Comparison of ENCODE assay signal across 8 cellular contexts in genomic region chr11:86938900-86939880, GRCh38. TPM values are rescaled to one million over a fixed set of nuclear protein-coding genes. Genes with fewer than 3 reads are reported as not detected.
DNase-seq lines count a peak whose midpoint lies in the region; ATAC-seq, FAIRE-seq and TF ChIP-seq lines count a peak whose summit lies in the region.

No MANE protein-coding gene starts in this region.

- ATAC-seq in activated CD4-positive, alpha-beta T cell treated with anti-CD3 and anti-CD28 coated beads for 36 hours: peak; percentile 42
- ATAC-seq in HG03039 (IDR thresholded peaks at IDR 0.05; ENCODE audit: unreplicated experiment) (peak; percentile 70), K562 (peak; percentile 59), aorta (ENCODE audit: low FRiP score) (peak; percentile 69)

- no peak overlapping the region for H3K27ac Mint-ChIP-seq in activated CD4-positive, alpha-beta T cell treated with anti-CD3 and anti-CD28 coated beads for 36 hours

- no peak for DNase-seq in activated CD4-positive, alpha-beta T cell treated with anti-CD3 and anti-CD28 coated beads for 36 hours
- no peak for DNase-seq in activated CD4-positive, alpha-beta T cell treated with anti-CD3 and anti-CD28 coated beads, Interleukin-2, amount 50 U/mL, for 4 hours
- peak; percentile 43 for DNase-seq in NCI-H446 treated with DMSO at 0.1 percent for 48 hours (lab: John Stamatoyannopoulos, UW)
- peak; percentile 38 to 81 (median 46) for DNase-seq in K562 (ENCODE audit: extremely low read depth in 1 of 4, low spot score in 3 of 4)
- no peak for DNase-seq in aorta
- no peak for DNase-seq in stimulated activated CD8-positive, alpha-beta memory T cell treated with anti-CD3 and anti-CD28 coated beads, Interleukin-4, amount 100 ng/mL, for 48 hours

- H3K36me3 Mint-ChIP-seq in activated CD4-positive, alpha-beta T cell treated with anti-CD3 and anti-CD28 coated beads for 36 hours (ENCODE audit: low read depth): no peaks in the 10 kb centered on the region

- H3K27ac ChIP-seq in K562 (ENCODE audit: extremely low read depth, low read depth, low read length) (peak overlapping the region; percentile 75), liver (ENCODE audit: low read depth in 1 of 2, low read length in 2 of 2) (peak overlapping the region; percentile 90 to 91), aorta (ENCODE audit: low read depth in 1 of 2, low read length in 2 of 2) (peak overlapping the region in 1 of 2 donors; percentile 95)

- in situ Hi-C loops in K562 (cut with MboI): loop anchor here (10.0 kb wide), 1 partner anchor 486 kb away; no protein-coding TSS in a partner anchor

- no peak for TF ChIP-seq EP300 in K562 (IDR thresholded peaks at IDR 0.05; ENCODE audit: low read length)

- peaks cover 18 to 53% of the 10 kb centered on the region in 2 experiments for H3K4me1 ChIP-seq in K562 (replicated peaks in 1 of 2; ENCODE audit: control insufficient read depth in 2 of 2, insufficient read depth in 2 of 2, low read length in 2 of 2)
- H3K4me1 ChIP-seq in liver (ENCODE audit: control insufficient read depth in 4 of 4, insufficient read depth in 4 of 4, low read length in 3 of 4): peaks cover 9 to 31% (median 26%) of the 10 kb centered on the region in 4 donors
- peaks cover 9 to 17% of the 10 kb centered on the region in 2 donors for H3K4me1 ChIP-seq in aorta (ENCODE audit: control insufficient read depth in 1 of 2, insufficient read depth in 2 of 2, low read length in 2 of 2)

- H3K4me2 ChIP-seq in K562 (ENCODE audit: insufficient read depth, low read length): peak overlapping the region; percentile 85

- no peaks in the 10 kb centered on the region for H3K4me1 Mint-ChIP-seq in activated CD4-positive, alpha-beta T cell treated with anti-CD3 and anti-CD28 coated beads for 36 hours

- CTCF ChIA-PET in activated CD4-positive, alpha-beta T cell treated with anti-CD3 and anti-CD28 coated beads for 36 hours (lab: Charles Lee): interaction anchor here (0.6 to 3.4 kb wide), 34 partner anchors 8 to 1080 kb away, joined by 3 to 34 read pairs (median 4); partner anchors contain the start of gene FZD4
- CTCF ChIA-PET in K562 (lab: Yijun Ruan, JAX; ENCODE audit: low intra/inter-chr PET ratio): interaction anchor here (0.8 to 2.1 kb wide), 6 partner anchors 40 to 483 kb away, joined by 3 to 9 read pairs (median 4); no protein-coding TSS in a partner anchor

- TF ChIP-seq RAD21 in K562 (CRISPR knock-in tag; conservative IDR thresholded peaks at IDR 0.05 in 1 of 2, IDR thresholded peaks at IDR 0.05 in 1 of 2): peak; percentile 70 to 82
- TF ChIP-seq RAD21 in liver (IDR thresholded peaks at IDR 0.05): peak; percentile 80 to 83

- intact Hi-C loops in activated CD4-positive, alpha-beta T cell treated with anti-CD3 and anti-CD28 coated beads for 36 hours (cut with DNase I, micrococcal nuclease): loop anchor here (1.0 to 5.0 kb wide), 3 partner anchors 351 to 482 kb away; no protein-coding TSS in a partner anchor
- intact Hi-C loops in K562 (cut with micrococcal nuclease): loop anchor here (1.0 to 5.0 kb wide), 6 partner anchors 43 to 482 kb away; partner anchors contain the start of gene TMEM135
- intact Hi-C loops in aorta (cut with DNase I): loop anchor here (1.0 to 5.0 kb wide), 3 partner anchors 342 to 483 kb away; no protein-coding TSS in a partner anchor

- POLR2A ChIA-PET in activated CD4-positive, alpha-beta T cell treated with anti-CD3 and anti-CD28 coated beads for 36 hours (lab: Charles Lee): no interaction called here
- POLR2A ChIA-PET in K562 (lab: Yijun Ruan, JAX): interaction anchor here (0.6 to 2.7 kb wide), 8 partner anchors 8 to 426 kb away, joined by 3 to 15 read pairs (median 3); partner anchors contain the start of gene FZD4

- no peaks in the 10 kb centered on the region for H3K9me3 ChIP-seq in K562 (replicated peaks; ENCODE audit: control insufficient read depth, insufficient read depth, low read depth, low read length)
- no peaks in the 10 kb centered on the region for H3K9me3 ChIP-seq in liver (ENCODE audit: control insufficient read depth in 4 of 4, low read length in 3 of 4)
- H3K9me3 ChIP-seq in aorta (ENCODE audit: control insufficient read depth, low read length): no peaks in the 10 kb centered on the region

- peaks cover 5% of the 10 kb centered on the region for H3K27me3 Mint-ChIP-seq in activated CD4-positive, alpha-beta T cell treated with anti-CD3 and anti-CD28 coated beads for 36 hours

- 2% methylated on average over 4 of the region's 4 CpGs for WGBS in K562 (ENCODE audit: insufficient coverage, low coverage, missing lambda C conversion rate)
- 13% methylated on average over 4 of the region's 4 CpGs for WGBS in liver
- WGBS in aorta, 2 donors: 5 to 10% methylated on average over 4 of the region's 4 CpGs

- no peaks in the 10 kb centered on the region for H3K9me3 Mint-ChIP-seq in activated CD4-positive, alpha-beta T cell treated with anti-CD3 and anti-CD28 coated beads for 36 hours (ENCODE audit: low read depth)

- H3K4me3 Mint-ChIP-seq in activated CD4-positive, alpha-beta T cell treated with anti-CD3 and anti-CD28 coated beads for 36 hours: no peak overlapping the region

- no peak overlapping the region for H3K4me3 ChIP-seq in K562
- H3K4me3 ChIP-seq in liver (ENCODE audit: low read depth in 1 of 3, low read length in 3 of 3): no peak overlapping the region
- H3K4me3 ChIP-seq in aorta (ENCODE audit: low read length in 2 of 2): no peak overlapping the region

- no peak for TF ChIP-seq POLR2A in K562 (conservative IDR thresholded peaks at IDR 0.05)

- H3K79me2 ChIP-seq in K562 (ENCODE audit: control insufficient read depth, insufficient read depth, low read length): peaks cover 9% of the 10 kb centered on the region; the same call in 1 of the 3 replicates

- TF ChIP-seq CTCF in K562 (IDR thresholded peaks at IDR 0.05 in 2 of 3, conservative IDR thresholded peaks at IDR 0.05 in 1 of 3; ENCODE audit: insufficient read depth in 2 of 3, low read depth in 1 of 3, low read length in 3 of 3) (peak; percentile 40 to 79 (median 67); a peak in 5 of 6 replicates), liver (IDR thresholded peaks at IDR 0.05; ENCODE audit: low read depth, low read length, missing input control) (peak; percentile 82)

- H3K27me3 ChIP-seq in K562 (ENCODE audit: control insufficient read depth in 2 of 2, insufficient read depth in 2 of 2, low read length in 2 of 2) (no peaks in the 10 kb centered on the region), liver (ENCODE audit: control insufficient read depth in 4 of 4, insufficient read depth in 4 of 4, low read length in 3 of 4) (no peaks in the 10 kb centered on the region), aorta (ENCODE audit: control insufficient read depth in 1 of 2, insufficient read depth in 2 of 2, low read length in 1 of 2) (no peaks in the 10 kb centered on the region)

- peak; percentile 15 for FAIRE-seq in K562 (lab: Jason Lieb, UNC)

- H3K36me3 ChIP-seq in K562 (ENCODE audit: control insufficient read depth, insufficient read depth, low read length): no peaks in the 10 kb centered on the region
- H3K36me3 ChIP-seq in liver (ENCODE audit: control insufficient read depth in 4 of 4, insufficient read depth in 3 of 4, low read depth in 1 of 4, low read length in 3 of 4): no peaks in the 10 kb centered on the region
- peaks cover 0 to 2% of the 10 kb centered on the region in 2 donors for H3K36me3 ChIP-seq in aorta (ENCODE audit: control insufficient read depth in 1 of 2, insufficient read depth in 2 of 2, low read length in 1 of 2)

- H3K9me1 ChIP-seq in K562 (ENCODE audit: control insufficient read depth, insufficient read depth, low read length): no peaks in the 10 kb centered on the region

- H3K9ac ChIP-seq in K562 (ENCODE audit: insufficient read depth in 1 of 2, low read depth in 2 of 2, low read length in 2 of 2) (peak overlapping the region in 1 of 2 experiments; percentile 63; a peak in 2 of 4 replicates), liver (ENCODE audit: low read depth in 1 of 2, low read length in 2 of 2) (peak overlapping the region; percentile 45 to 75)

- peak overlapping the region; percentile 94 for H2AFZ ChIP-seq in K562 (ENCODE audit: low read depth, low read length)

- H4K20me1 ChIP-seq in K562 (replicated peaks; ENCODE audit: control insufficient read depth, insufficient read depth, low read length): no peaks in the 10 kb centered on the region

- no TSS peak for BruUV-seq in K562 (replicated peaks; lab: Mats Ljungman, UMichigan)

TF ChIP-seq in K562, 482 proteins besides CTCF, POLR2A, EP300 and RAD21 (continues in another document):
- no peak for TF ChIP-seq TAF1 (IDR thresholded peaks at IDR 0.05; ENCODE audit: control insufficient read depth, extremely low read depth, insufficient read depth, low read length, severe bottlenecking)
- no peak for TF ChIP-seq SAFB (IDR thresholded peaks at IDR 0.05; ENCODE audit: borderline replicate concordance, low read depth, low read length)

RNA-seq across cellular contexts. Expression of gene FZD4, which starts 16.0 kb away (rescaled TPM):
- under 1 TPM; 0.14 to 0.21 TPM for total RNA-seq in activated CD4-positive, alpha-beta T cell treated with anti-CD3 and anti-CD28 coated beads for 36 hours
- total RNA-seq in K562 (2011; cell fraction: chromatin; rRNA removed; ENCODE audit: low replicate concordance): 6.9 and 12.4 TPM in 2 replicates
- total RNA-seq in K562 (2011; cell fraction: nucleolus; rRNA removed): 7.7 and 10.0 TPM in 2 replicates
- 14.2 TPM in 2 replicates for total RNA-seq in K562 (2011; cell fraction: nucleoplasm; rRNA removed)
- total RNA-seq in K562 (2014; rRNA removed) (5.0 and 5.7 TPM in 2 replicates), K562 (2014; rRNA removed; fragmentation: Illumina TruSeq; extraction: Trizol) (5.1 and 5.7 TPM in 2 replicates), K562 (2015; rRNA removed; fragmentation: Illumina TruSeq; extraction: Trizol) (7.6 and 7.9 TPM in 2 replicates), K562 (2021) (6.1 and 6.3 TPM in 2 replicates), liver (10 to 100 TPM in 1 of 2 donors, 1 to 10 TPM in 1; 8.8 to 23.7 TPM), aorta (10 to 100 TPM; 50.8 to 91.2 TPM)
- polyA plus RNA-seq in K562 (2011; rRNA removed) (6.2 and 7.3 TPM in 2 replicates), K562 (2014; fragmentation: Illumina TruSeq; extraction: Trizol) (5.1 and 6.2 TPM in 2 replicates), K562 (2014; fragmentation: Nextera tagmentation; extraction: Ambion mirVana) (1 to 10 TPM; 1.2 to 1.4 TPM), K562 (2014; rRNA removed) (5.8 and 6.7 TPM in 2 replicates), liver (1 to 10 TPM; 4.9 to 7.7 TPM), aorta (10 to 100 TPM in 1 of 2 donors, 1 to 10 TPM in 1; 4.0 to 41.9 TPM)
- polyA plus RNA-seq in K562 (2011; cell fraction: cytosol; rRNA removed): 3.1 and 7.3 TPM in 2 replicates
- 3.9 and 5.8 TPM in 2 replicates for polyA plus RNA-seq in K562 (2011; cell fraction: nucleus; rRNA removed)
- polyA plus RNA-seq in K562 (2012): 4.1 and 6.1 TPM in 2 replicates
- polyA minus RNA-seq in K562 (2011; rRNA and poly(A)+ RNA removed): 6.9 and 7.1 TPM in 2 replicates
- 2.3 and 3.3 TPM in 2 replicates for polyA minus RNA-seq in K562 (2011; cell fraction: cytosol; rRNA and poly(A)+ RNA removed)
- 2.2 and 4.6 TPM in 2 replicates for polyA minus RNA-seq in K562 (2011; cell fraction: nucleus; rRNA and poly(A)+ RNA removed)

Comparison
In these comparisons a context has a peak if more than half of its experiments do, and no peak if none do; other contexts are left out.
1. DNase-seq: peak in NCI-H446 treated with DMSO at 0.1 percent for 48 hours (single experiment) and K562 (4 of 4); none in activated CD4-positive, alpha-beta T cell treated with anti-CD3 and anti-CD28 coated beads for 36 hours (single experiment), activated CD4-positive, alpha-beta T cell treated with anti-CD3 and anti-CD28 coated beads, Interleukin-2, amount 50 U/mL, for 4 hours (0 of 2), aorta (0 of 2) and stimulated activated CD8-positive, alpha-beta memory T cell treated with anti-CD3 and anti-CD28 coated beads, Interleukin-4, amount 100 ng/mL, for 48 hours (single experiment).
2. RNA of gene FZD4, which starts 16.0 kb away (total RNA-seq): 50.8 to 91.2 TPM in aorta, 8.8 to 23.7 TPM in liver and 5.0 to 14.2 TPM in K562; 0.14 to 0.21 TPM in activated CD4-positive, alpha-beta T cell treated with anti-CD3 and anti-CD28 coated beads for 36 hours; every median in the first group is over 4 times any median in the second.
3. Peak in every context shown above with its lines, with median percentiles within 50 percentile points of each other: ATAC-seq.